Comparison of ENCODE assay signal across 8 cellular contexts in the genomic region with DNA sequence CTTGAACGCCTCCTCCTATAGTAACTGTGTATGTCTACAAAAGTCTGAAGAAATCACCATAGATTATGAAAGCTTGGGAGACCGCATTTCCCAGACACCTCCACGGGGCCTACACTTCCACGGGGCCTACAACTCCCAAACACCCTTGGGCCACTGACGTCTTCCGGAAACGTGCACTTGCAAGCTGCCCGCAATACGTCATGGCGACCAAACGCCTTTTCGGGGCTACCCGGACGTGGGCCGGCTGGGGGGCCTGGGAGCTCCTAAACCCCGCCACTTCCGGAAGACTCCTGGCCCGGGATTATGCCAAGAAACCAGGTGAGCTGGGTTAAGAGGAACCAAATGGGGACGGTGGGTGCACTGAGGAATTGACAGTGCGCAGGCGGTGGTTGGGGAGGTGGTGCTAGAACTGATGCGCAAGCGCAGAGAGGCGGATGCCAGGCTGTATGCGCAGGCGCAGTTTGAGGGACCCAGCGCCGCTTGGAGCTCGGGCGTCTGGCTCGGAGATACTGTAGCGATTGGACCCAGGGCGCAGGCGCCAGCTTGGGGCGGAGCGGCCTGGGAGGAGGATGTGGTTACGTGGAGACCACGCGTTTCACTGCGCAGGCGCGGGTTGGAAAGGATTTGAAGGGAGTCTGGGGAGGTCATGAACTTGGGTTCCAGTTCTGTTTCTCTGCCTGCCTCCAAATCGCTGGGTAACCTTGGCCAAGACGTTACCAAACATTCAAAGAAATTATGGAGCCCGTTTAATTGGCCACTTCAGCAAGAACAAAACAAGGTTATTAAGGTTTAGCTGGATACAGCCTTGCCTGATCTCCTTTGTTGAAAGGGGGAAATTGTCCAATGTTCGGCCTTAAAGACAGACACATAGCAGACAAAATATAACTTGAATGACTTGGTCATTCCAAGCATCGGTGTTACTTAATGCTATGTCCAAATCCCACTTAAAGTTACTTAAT. TPM values are rescaled to one million over a fixed set of nuclear protein-coding genes. Genes with fewer than 3 reads are reported as not detected.
DNase-seq lines count a peak whose midpoint lies in the region; ATAC-seq and TF ChIP-seq lines count a peak whose summit lies in the region.

A gene (plus strand): TSS at position 182 of the 959 bp plus-strand sequence. CDS start 19 bp downstream, at position 201.

- H3K4me1 Mint-ChIP-seq in endothelial cell (ENCODE audit: unreplicated experiment), result peaks cover 8% of the 10 kb centered on the region

- H3K36me3 Mint-ChIP-seq in endothelial cell (ENCODE audit: low read depth, unreplicated experiment), result peaks cover 8% of the 10 kb centered on the region

- H3K27ac ChIP-seq in OCI-LY3 (ENCODE audit: low read length), result peak within 1 kb of the TSS; percentile 91

- H3K4me3 Mint-ChIP-seq in endothelial cell (ENCODE audit: unreplicated experiment), result peak within 1 kb of the TSS; percentile 99

- no peaks in the 10 kb centered on the region for H3K9me3 Mint-ChIP-seq in endothelial cell (ENCODE audit: unreplicated experiment)

- peaks cover 33% of the 10 kb centered on the region for H3K79me2 ChIP-seq in OCI-LY3 (ENCODE audit: low read length)

- peaks cover 7% of the 10 kb centered on the region for H3K4me1 ChIP-seq in OCI-LY3 (ENCODE audit: low read length)

- peaks cover 17% of the 10 kb centered on the region for H3K36me3 ChIP-seq in OCI-LY3 (replicated peaks; ENCODE audit: low read depth, low read length)

- no peaks in the 10 kb centered on the region for H3K9me3 ChIP-seq in OCI-LY3 (ENCODE audit: insufficient read depth, low read length)

- peaks cover 2% of the 10 kb centered on the region for H3K27me3 Mint-ChIP-seq in endothelial cell (ENCODE audit: unreplicated experiment)

- H3K9ac ChIP-seq in OCI-LY3 (ENCODE audit: low read length), result peak within 1 kb of the TSS; percentile 97

- ATAC-seq in GM21515 (IDR thresholded peaks at IDR 0.05; ENCODE audit: unreplicated experiment), result peak; percentile 65

- TF ChIP-seq CTCF in OCI-LY3 (IDR thresholded peaks at IDR 0.05; ENCODE audit: low read depth, low read length) (no peak), endothelial cell (IDR thresholded peaks at IDR 0.05; ENCODE audit: unreplicated experiment) (no peak)

- H4K20me1 ChIP-seq in OCI-LY3 (ENCODE audit: insufficient read depth, low read length), result no peaks in the 10 kb centered on the region

- peak within 1 kb of the TSS; percentile 96 for H3K4me3 ChIP-seq in OCI-LY3 (ENCODE audit: low read length)

- no peaks in the 10 kb centered on the region for H3K27me3 ChIP-seq in OCI-LY3 (ENCODE audit: low read depth, low read length)

- peak within 1 kb of the TSS; percentile 98 for H3K27ac Mint-ChIP-seq in endothelial cell (ENCODE audit: unreplicated experiment)

- H2AFZ ChIP-seq in OCI-LY3 (ENCODE audit: low read depth, low read length), result peak within 1 kb of the TSS; percentile 85

- DNase-seq in D341Med (ENCODE audit: low spot score) (peak; percentile 99), HuH-7 (ENCODE audit: low spot score) (peak; percentile 98), endothelial cell (ENCODE audit: low spot score) (peak; percentile 99), midbrain (lab: John Stamatoyannopoulos, UW) (peak; percentile 99)
- peak; percentile 99 for DNase-seq in activated CD8-positive, alpha-beta memory T cell treated with anti-CD3 and anti-CD28 coated beads, Interleukin-2, amount 50 U/mL, for 48 hours
- DNase-seq in stimulated activated CD8-positive, alpha-beta memory T cell treated with anti-CD3 and anti-CD28 coated beads, Interleukin-2, amount 100 ng/mL, for 1 hour (ENCODE audit: low read depth in 2 of 2), result peak; percentile 99

- H3K4me2 ChIP-seq in OCI-LY3 (ENCODE audit: low read length), result peak within 1 kb of the TSS; percentile 69

RNA-seq across cellular contexts. Expression of the gene that starts here (rescaled TPM):
- 26.7 TPM for total RNA-seq in endothelial cell (ENCODE audit: unreplicated experiment)

Comparison
In these comparisons a context has a peak if more than half of its experiments do, and no peak if none do; other contexts are left out.
1. Peak in every context shown above with its lines: DNase-seq, ATAC-seq, H3K4me3 ChIP-seq and H3K27ac ChIP-seq.